ENCODE assay signal across 14 cellular contexts in the genomic region with DNA sequence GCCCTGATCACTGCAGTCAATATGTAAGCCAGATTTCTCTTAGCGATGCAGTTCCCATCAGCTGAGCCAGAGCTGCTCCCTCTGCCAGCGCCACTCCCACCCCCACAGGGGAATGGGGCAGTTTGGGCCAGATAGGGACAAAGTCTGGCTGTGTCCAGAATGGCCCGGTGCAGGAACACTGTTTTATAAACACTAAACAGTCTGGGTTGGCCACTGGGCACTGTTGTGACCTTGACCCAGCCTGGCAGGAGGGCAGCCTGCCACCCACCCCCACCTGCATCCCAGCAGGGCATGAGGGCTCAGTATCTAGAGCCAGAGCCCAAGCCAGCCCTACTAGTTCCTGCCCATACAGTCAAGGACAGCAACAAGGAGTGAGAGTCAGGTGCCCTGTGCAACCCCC. TPM values are rescaled to one million over a fixed set of nuclear protein-coding genes. Genes with fewer than 3 reads are reported as not detected.
DNase-seq lines count a peak whose midpoint lies in the region; ATAC-seq and TF ChIP-seq lines count a peak whose summit lies in the region.
"Had no signal": no experiment of that assay in that cellular context is flagged by ENCODE, and none has a peak within 500 bp of the region (broad histone marks: within the 10 kb centered on the region; RNA-seq: fewer than 3 reads in every experiment).

No MANE protein-coding gene starts in this region.

- H3K27me3 ChIP-seq in foreskin keratinocyte (peaks cover 36% of the 10 kb centered on the region), testis (no peaks in the 10 kb centered on the region)
- H3K27me3 ChIP-seq: BLaER1 had no signal

- whole genome bisulfite sequencing in testis, 2 donors = 50 to 60% methylated on average over 3 of the region's 3 CpGs

- no peaks in the 10 kb centered on the region for H3K4me1 Mint-ChIP-seq in Calu3 (ENCODE audit: low read depth, unreplicated experiment)
- H3K4me1 Mint-ChIP-seq in HFFc6 (ENCODE audit: low read depth) = no peaks in the 10 kb centered on the region
- H3K4me1 Mint-ChIP-seq in nephron = no peaks in the 10 kb centered on the region
- peaks cover 6% of the 10 kb centered on the region for H3K4me1 Mint-ChIP-seq in stimulated activated naive CD8-positive, alpha-beta T cell treated with anti-CD3 and anti-CD28 coated beads, Interleukin-15, amount 100 ng/mL, for 72 hours

- H3K4me3 Mint-ChIP-seq in Calu3 (ENCODE audit: low read depth, unreplicated experiment) = peak overlapping the region; percentile 72
- peak overlapping the region; percentile 30; the same call in 1 of the 2 replicates for H3K4me3 Mint-ChIP-seq in HFFc6
- H3K4me3 Mint-ChIP-seq in nephron = peak overlapping the region; percentile 64 to 75 (median 72)
- peak overlapping the region in 1 of 2 donors; percentile 29 for H3K4me3 Mint-ChIP-seq in stimulated activated naive CD8-positive, alpha-beta T cell treated with anti-CD3 and anti-CD28 coated beads, Interleukin-15, amount 100 ng/mL, for 72 hours

- H3K27ac ChIP-seq in foreskin keratinocyte (no peak overlapping the region), testis (no peak overlapping the region)
- H3K27ac ChIP-seq: BLaER1, prostate gland had no signal

- H3K27me3 Mint-ChIP-seq in Calu3 (ENCODE audit: unreplicated experiment) (peaks cover 71% of the 10 kb centered on the region), HFFc6 (ENCODE audit: insufficient read depth) (peaks cover 31% of the 10 kb centered on the region), nephron (ENCODE audit: low read depth) (peaks cover 29% of the 10 kb centered on the region)
- H3K27me3 Mint-ChIP-seq in stimulated activated naive CD8-positive, alpha-beta T cell treated with anti-CD3 and anti-CD28 coated beads, Interleukin-15, amount 100 ng/mL, for 72 hours = peaks cover 59% of the 10 kb centered on the region

- ATAC-seq in foreskin keratinocyte = peak; percentile 3
- ATAC-seq in activated CD4-positive, CD25-positive, alpha-beta regulatory T cell treated with anti-CD3 and anti-CD28 coated beads, Interleukin-2, amount 50 U/mL, for 24 hours = no peak
- ATAC-seq in stimulated activated naive CD8-positive, alpha-beta T cell treated with anti-CD3 and anti-CD28 coated beads, Interleukin-15, amount 100 ng/mL, for 72 hours = no peak

- no peaks in the 10 kb centered on the region for H3K9me3 ChIP-seq in testis
- H3K9me3 ChIP-seq: BLaER1, prostate gland had no signal

- DNase-seq in Calu3 (no peak), HFFc6 (no peak), foreskin keratinocyte (no peak), RPMI8226 (no peak), testis (no peak)
- no peak for DNase-seq in stimulated activated naive CD8-positive, alpha-beta T cell treated with anti-CD3 and anti-CD28 coated beads, Interleukin-15, amount 100 ng/mL, for 72 hours
- DNase-seq: Karpas-422, midbrain, NCI-H446 had no signal

- no peak overlapping the region for H3K4me3 ChIP-seq in testis

- no peaks in the 10 kb centered on the region for H3K9me3 Mint-ChIP-seq in Calu3 (ENCODE audit: low read depth, unreplicated experiment)
- no peaks in the 10 kb centered on the region for H3K9me3 Mint-ChIP-seq in HFFc6
- no peaks in the 10 kb centered on the region for H3K9me3 Mint-ChIP-seq in nephron
- no peaks in the 10 kb centered on the region for H3K9me3 Mint-ChIP-seq in stimulated activated naive CD8-positive, alpha-beta T cell treated with anti-CD3 and anti-CD28 coated beads, Interleukin-15, amount 100 ng/mL, for 72 hours

- H3K4me1 ChIP-seq in foreskin keratinocyte (no peaks in the 10 kb centered on the region), testis (no peaks in the 10 kb centered on the region)
- H3K4me1 ChIP-seq: prostate gland had no signal

- intact Hi-C loops in Calu3 (cut with micrococcal nuclease; ENCODE audit: unreplicated experiment) (loop anchor here (10.0 kb wide), 1 partner anchor 166 kb away; no protein-coding TSS in a partner anchor), testis (cut with DNase I; ENCODE audit: low total_unique reads) (no loop called here)

- H3K27ac Mint-ChIP-seq in Calu3 (ENCODE audit: unreplicated experiment) (no peak overlapping the region), HFFc6 (no peak overlapping the region), nephron (no peak overlapping the region)
- H3K27ac Mint-ChIP-seq in stimulated activated naive CD8-positive, alpha-beta T cell treated with anti-CD3 and anti-CD28 coated beads, Interleukin-15, amount 100 ng/mL, for 72 hours = no peak overlapping the region

- BruUV-seq in Calu3 (replicated peaks; lab: Mats Ljungman, UMichigan) = no TSS peak

- H3K36me3 ChIP-seq in testis (ENCODE audit: low read depth, missing control alignments) = no peaks in the 10 kb centered on the region
- H3K36me3 ChIP-seq: BLaER1, prostate gland had no signal

- no peak for TF ChIP-seq CTCF in Calu3 (IDR thresholded peaks at IDR 0.05; ENCODE audit: unreplicated experiment)
- TF ChIP-seq CTCF in HFFc6 (IDR thresholded peaks at IDR 0.05) = no peak
- TF ChIP-seq CTCF in foreskin keratinocyte (conservative IDR thresholded peaks at IDR 0.05) = no peak
- TF ChIP-seq CTCF in nephron (IDR thresholded peaks at IDR 0.05; ENCODE audit: unreplicated experiment in 3 of 3) = no peak
- TF ChIP-seq CTCF in testis (IDR thresholded peaks at IDR 0.05) = no peak

- CTCF ChIA-PET in Calu3 (lab: Charles Lee) = no interaction called here

- H3K36me3 Mint-ChIP-seq in Calu3 (ENCODE audit: insufficient read depth, unreplicated experiment) (peaks cover 7% of the 10 kb centered on the region), HFFc6 (ENCODE audit: low read depth) (no peaks in the 10 kb centered on the region), nephron (ENCODE audit: low read depth) (no peaks in the 10 kb centered on the region)

- no peak for TF ChIP-seq POLR2A in testis (IDR thresholded peaks at IDR 0.05)

RNA-seq across cellular contexts. Expression of a gene that starts 1.3 kb away (rescaled TPM):
- 0.24 and 1.0 TPM in 2 replicates for total RNA-seq in Calu3 (2022)
- under 1 TPM in 5 of 6 experiments, not detected in 1; 0.05 to 0.19 (median 0.17) TPM for total RNA-seq in HFFc6 (2021; fragmentation: NEBNext Ultra II Directional; extraction: Animal tissue kit (Norgen Biotek cat#: 25700))
- 0.27 and 0.28 TPM in 2 replicates for total RNA-seq in foreskin keratinocyte
- 0.16 and 0.19 TPM in 2 replicates for polyA plus RNA-seq in foreskin keratinocyte
- total RNA-seq in testis = 10 to 100 TPM; 10.7 to 16.6 TPM
- 6.4 TPM for polyA plus RNA-seq in testis (ENCODE audit: insufficient read depth, low read depth, low replicate concordance)
- total RNA-seq: subcutaneous adipose tissue had no signal
